In the genomic region with DNA sequence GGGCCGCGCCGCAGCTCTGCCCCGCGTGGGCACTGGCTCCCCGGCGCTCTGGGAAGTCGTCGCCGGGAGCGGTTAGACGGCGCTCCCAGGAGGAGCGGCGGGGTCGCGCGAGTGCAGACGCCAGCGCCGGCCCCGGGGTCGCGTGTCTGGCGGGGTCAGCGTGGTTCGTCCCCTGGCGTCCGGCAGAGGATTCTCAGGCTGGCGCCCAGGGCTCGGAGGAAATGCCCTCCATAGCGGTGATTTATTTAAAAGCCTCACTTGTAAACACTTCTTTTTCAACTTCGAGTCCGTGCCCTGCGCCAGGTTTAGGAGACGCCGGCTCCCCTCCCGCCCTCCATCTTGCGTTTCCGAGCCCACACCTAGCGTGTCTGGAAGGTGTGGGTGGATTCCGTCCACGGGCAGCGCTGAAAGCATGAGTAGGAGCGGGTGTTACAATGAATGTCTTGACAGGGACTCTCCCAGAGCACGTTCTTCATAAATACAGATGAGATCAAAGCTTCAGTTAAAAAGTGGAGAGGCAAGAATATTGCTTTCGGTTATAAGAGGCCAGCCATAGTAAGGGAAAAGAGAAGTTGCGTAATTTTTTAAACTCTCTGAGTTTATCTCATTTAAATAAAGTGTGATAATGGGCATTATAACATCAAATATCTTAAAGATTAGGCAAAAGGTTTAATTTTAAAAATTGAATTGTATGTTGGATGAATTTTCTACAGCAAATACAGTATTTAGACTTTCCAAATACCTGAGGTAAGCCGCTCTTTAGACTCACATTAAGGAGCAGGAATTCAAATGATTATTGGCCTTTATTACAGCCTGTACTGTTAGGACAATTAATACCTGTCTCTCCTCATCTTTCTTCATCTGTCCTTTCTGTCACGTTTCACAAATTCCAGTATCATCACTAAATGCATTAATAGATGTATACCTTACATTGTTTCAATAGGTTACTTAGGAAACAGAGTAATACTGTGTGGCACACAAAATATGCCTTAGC, we compare ENCODE assay signal across 1 cellular context.
A peak's percentile ranks its signal among the peaks of the same experiment; 100 is the strongest.
TF ChIP-seq lines count a peak whose summit lies in the region.

No MANE protein-coding gene starts in this region.

TF ChIP-seq in K562, 482 proteins besides CTCF, POLR2A, EP300 and RAD21 (continued from another document and continues in another):
- no peak for TF ChIP-seq ZNF197 (CRISPR knock-in tag; IDR thresholded peaks at IDR 0.05; ENCODE audit: low read depth)
- TF ChIP-seq ZBTB49 (CRISPR knock-in tag; IDR thresholded peaks at IDR 0.05; ENCODE audit: borderline replicate concordance), result no peak
- TF ChIP-seq L3MBTL2 (IDR thresholded peaks at IDR 0.05), result peak; percentile 64; the same call in 1 of the 2 replicates
- no peak; the same call in 1 of the 2 replicates for TF ChIP-seq CREB1 (IDR thresholded peaks at IDR 0.05)
- peak; percentile 62 for TF ChIP-seq CREB1 (CRISPR knock-in tag; IDR thresholded peaks at IDR 0.05)
- TF ChIP-seq CBX8 (IDR thresholded peaks at IDR 0.05; ENCODE audit: borderline replicate concordance, extremely low read depth, low read depth, low read length, poor library complexity, severe bottlenecking), result no peak
- TF ChIP-seq NR2C1 (IDR thresholded peaks at IDR 0.05), result peak; percentile 68; the same call in 1 of the 2 replicates
- peak; percentile 64 for TF ChIP-seq NR2C1 (tag; IDR thresholded peaks at IDR 0.05)
- no peak for TF ChIP-seq KDM5B (IDR thresholded peaks at IDR 0.05; ENCODE audit: insufficient replicate concordance, low read depth, low read length)
- TF ChIP-seq OTX1 (CRISPR knock-in tag; IDR thresholded peaks at IDR 0.05), result no peak
- TF ChIP-seq ASH1L (IDR thresholded peaks at IDR 0.05; ENCODE audit: borderline replicate concordance, low read depth, partially characterized antibody), result no peak
- TF ChIP-seq MAZ (CRISPR knock-in tag; conservative IDR thresholded peaks at IDR 0.05 in 1 of 2, IDR thresholded peaks at IDR 0.05 in 1 of 2), result no peak; a peak in 1 of 4 replicates
- TF ChIP-seq TRIM24 (IDR thresholded peaks at IDR 0.05), result no peak
- no peak for TF ChIP-seq SLC30A9 (CRISPR knock-in tag; IDR thresholded peaks at IDR 0.05)
- TF ChIP-seq, protein P1, sequence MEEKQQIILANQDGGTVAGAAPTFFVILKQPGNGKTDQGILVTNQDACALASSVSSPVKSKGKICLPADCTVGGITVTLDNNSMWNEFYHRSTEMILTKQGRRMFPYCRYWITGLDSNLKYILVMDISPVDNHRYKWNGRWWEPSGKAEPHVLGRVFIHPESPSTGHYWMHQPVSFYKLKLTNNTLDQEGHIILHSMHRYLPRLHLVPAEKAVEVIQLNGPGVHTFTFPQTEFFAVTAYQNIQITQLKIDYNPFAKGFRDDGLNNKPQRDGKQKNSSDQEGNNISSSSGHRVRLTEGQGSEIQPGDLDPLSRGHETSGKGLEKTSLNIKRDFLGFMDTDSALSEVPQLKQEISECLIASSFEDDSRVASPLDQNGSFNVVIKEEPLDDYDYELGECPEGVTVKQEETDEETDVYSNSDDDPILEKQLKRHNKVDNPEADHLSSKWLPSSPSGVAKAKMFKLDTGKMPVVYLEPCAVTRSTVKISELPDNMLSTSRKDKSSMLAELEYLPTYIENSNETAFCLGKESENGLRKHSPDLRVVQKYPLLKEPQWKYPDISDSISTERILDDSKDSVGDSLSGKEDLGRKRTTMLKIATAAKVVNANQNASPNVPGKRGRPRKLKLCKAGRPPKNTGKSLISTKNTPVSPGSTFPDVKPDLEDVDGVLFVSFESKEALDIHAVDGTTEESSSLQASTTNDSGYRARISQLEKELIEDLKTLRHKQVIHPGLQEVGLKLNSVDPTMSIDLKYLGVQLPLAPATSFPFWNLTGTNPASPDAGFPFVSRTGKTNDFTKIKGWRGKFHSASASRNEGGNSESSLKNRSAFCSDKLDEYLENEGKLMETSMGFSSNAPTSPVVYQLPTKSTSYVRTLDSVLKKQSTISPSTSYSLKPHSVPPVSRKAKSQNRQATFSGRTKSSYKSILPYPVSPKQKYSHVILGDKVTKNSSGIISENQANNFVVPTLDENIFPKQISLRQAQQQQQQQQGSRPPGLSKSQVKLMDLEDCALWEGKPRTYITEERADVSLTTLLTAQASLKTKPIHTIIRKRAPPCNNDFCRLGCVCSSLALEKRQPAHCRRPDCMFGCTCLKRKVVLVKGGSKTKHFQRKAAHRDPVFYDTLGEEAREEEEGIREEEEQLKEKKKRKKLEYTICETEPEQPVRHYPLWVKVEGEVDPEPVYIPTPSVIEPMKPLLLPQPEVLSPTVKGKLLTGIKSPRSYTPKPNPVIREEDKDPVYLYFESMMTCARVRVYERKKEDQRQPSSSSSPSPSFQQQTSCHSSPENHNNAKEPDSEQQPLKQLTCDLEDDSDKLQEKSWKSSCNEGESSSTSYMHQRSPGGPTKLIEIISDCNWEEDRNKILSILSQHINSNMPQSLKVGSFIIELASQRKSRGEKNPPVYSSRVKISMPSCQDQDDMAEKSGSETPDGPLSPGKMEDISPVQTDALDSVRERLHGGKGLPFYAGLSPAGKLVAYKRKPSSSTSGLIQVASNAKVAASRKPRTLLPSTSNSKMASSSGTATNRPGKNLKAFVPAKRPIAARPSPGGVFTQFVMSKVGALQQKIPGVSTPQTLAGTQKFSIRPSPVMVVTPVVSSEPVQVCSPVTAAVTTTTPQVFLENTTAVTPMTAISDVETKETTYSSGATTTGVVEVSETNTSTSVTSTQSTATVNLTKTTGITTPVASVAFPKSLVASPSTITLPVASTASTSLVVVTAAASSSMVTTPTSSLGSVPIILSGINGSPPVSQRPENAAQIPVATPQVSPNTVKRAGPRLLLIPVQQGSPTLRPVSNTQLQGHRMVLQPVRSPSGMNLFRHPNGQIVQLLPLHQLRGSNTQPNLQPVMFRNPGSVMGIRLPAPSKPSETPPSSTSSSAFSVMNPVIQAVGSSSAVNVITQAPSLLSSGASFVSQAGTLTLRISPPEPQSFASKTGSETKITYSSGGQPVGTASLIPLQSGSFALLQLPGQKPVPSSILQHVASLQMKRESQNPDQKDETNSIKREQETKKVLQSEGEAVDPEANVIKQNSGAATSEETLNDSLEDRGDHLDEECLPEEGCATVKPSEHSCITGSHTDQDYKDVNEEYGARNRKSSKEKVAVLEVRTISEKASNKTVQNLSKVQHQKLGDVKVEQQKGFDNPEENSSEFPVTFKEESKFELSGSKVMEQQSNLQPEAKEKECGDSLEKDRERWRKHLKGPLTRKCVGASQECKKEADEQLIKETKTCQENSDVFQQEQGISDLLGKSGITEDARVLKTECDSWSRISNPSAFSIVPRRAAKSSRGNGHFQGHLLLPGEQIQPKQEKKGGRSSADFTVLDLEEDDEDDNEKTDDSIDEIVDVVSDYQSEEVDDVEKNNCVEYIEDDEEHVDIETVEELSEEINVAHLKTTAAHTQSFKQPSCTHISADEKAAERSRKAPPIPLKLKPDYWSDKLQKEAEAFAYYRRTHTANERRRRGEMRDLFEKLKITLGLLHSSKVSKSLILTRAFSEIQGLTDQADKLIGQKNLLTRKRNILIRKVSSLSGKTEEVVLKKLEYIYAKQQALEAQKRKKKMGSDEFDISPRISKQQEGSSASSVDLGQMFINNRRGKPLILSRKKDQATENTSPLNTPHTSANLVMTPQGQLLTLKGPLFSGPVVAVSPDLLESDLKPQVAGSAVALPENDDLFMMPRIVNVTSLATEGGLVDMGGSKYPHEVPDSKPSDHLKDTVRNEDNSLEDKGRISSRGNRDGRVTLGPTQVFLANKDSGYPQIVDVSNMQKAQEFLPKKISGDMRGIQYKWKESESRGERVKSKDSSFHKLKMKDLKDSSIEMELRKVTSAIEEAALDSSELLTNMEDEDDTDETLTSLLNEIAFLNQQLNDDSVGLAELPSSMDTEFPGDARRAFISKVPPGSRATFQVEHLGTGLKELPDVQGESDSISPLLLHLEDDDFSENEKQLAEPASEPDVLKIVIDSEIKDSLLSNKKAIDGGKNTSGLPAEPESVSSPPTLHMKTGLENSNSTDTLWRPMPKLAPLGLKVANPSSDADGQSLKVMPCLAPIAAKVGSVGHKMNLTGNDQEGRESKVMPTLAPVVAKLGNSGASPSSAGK (IDR thresholded peaks at IDR 0.05), result peak; percentile 42; the same call in 1 of the 2 replicates
- TF ChIP-seq, protein P2, sequence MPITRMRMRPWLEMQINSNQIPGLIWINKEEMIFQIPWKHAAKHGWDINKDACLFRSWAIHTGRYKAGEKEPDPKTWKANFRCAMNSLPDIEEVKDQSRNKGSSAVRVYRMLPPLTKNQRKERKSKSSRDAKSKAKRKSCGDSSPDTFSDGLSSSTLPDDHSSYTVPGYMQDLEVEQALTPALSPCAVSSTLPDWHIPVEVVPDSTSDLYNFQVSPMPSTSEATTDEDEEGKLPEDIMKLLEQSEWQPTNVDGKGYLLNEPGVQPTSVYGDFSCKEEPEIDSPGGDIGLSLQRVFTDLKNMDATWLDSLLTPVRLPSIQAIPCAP (CRISPR knock-in tag; IDR thresholded peaks at IDR 0.05; ENCODE audit: borderline replicate concordance), result no peak
- TF ChIP-seq ZBTB5 (IDR thresholded peaks at IDR 0.05), result no peak
- TF ChIP-seq CXXC5 (CRISPR knock-in tag; IDR thresholded peaks at IDR 0.05), result peak; percentile 76; the same call in 1 of the 2 replicates
- no peak for TF ChIP-seq ZNF175 (CRISPR knock-in tag; IDR thresholded peaks at IDR 0.05; ENCODE audit: low read depth)
- TF ChIP-seq DEAF1 (CRISPR knock-in tag; IDR thresholded peaks at IDR 0.05), result no peak
- no peak for TF ChIP-seq GABPB2 (CRISPR knock-in tag; conservative IDR thresholded peaks at IDR 0.05)
- no peak for TF ChIP-seq DNMT1 (IDR thresholded peaks at IDR 0.05)
- TF ChIP-seq ZNF449 (CRISPR knock-in tag; IDR thresholded peaks at IDR 0.05), result no peak
- 0 out of 2 replicates have a peak, but pooled peaks have one; percentile 3 for TF ChIP-seq SIN3B (IDR thresholded peaks at IDR 0.05; ENCODE audit: low read depth)
- TF ChIP-seq MED1 (CRISPR knock-in tag; IDR thresholded peaks at IDR 0.05; ENCODE audit: borderline replicate concordance), result no peak
- TF ChIP-seq MXI1 (IDR thresholded peaks at IDR 0.05; ENCODE audit: low read depth, low read length), result peak; percentile 34; the same call in 1 of the 2 replicates
- no peak for TF ChIP-seq ZNF766 (CRISPR knock-in tag; conservative IDR thresholded peaks at IDR 0.05)
- TF ChIP-seq KAT7 (CRISPR knock-in tag; IDR thresholded peaks at IDR 0.05; ENCODE audit: borderline replicate concordance), result peak; percentile 28; the same call in 1 of the 2 replicates
- no peak for TF ChIP-seq PHF21A (IDR thresholded peaks at IDR 0.05; ENCODE audit: borderline replicate concordance, low read depth)
- no peak for TF ChIP-seq BMI1 (IDR thresholded peaks at IDR 0.05; ENCODE audit: low read length)
- TF ChIP-seq, protein P3, sequence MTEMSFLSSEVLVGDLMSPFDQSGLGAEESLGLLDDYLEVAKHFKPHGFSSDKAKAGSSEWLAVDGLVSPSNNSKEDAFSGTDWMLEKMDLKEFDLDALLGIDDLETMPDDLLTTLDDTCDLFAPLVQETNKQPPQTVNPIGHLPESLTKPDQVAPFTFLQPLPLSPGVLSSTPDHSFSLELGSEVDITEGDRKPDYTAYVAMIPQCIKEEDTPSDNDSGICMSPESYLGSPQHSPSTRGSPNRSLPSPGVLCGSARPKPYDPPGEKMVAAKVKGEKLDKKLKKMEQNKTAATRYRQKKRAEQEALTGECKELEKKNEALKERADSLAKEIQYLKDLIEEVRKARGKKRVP (CRISPR knock-in tag; IDR thresholded peaks at IDR 0.05), result no peak
- TF ChIP-seq EP400 (IDR thresholded peaks at IDR 0.05), result peak; percentile 66
- no peak for TF ChIP-seq TSC22D4 (tag; IDR thresholded peaks at IDR 0.05)
- no peak for TF ChIP-seq ZNF445 (CRISPR knock-in tag; IDR thresholded peaks at IDR 0.05; ENCODE audit: low read depth)
